Comparison of ENCODE assay signal across 8 cellular contexts in genomic region chr1:193417945-193418744, GRCh38.
DNase-seq lines count a peak whose midpoint lies in the region; ATAC-seq and TF ChIP-seq lines count a peak whose summit lies in the region.

No MANE protein-coding gene starts in this region.

- H3K4me1 Mint-ChIP-seq in activated CD8-positive, alpha-beta T cell treated with anti-CD3 and anti-CD28 coated beads, Interleukin-2, amount 10 ng/mL, durations not matched to agents 7 days and 5 days (ENCODE audit: low read depth) = peaks cover 51% of the 10 kb centered on the region

- TF ChIP-seq CTCF in testis (IDR thresholded peaks at IDR 0.05) = no peak

- DNase-seq in activated CD4-positive, CD25-positive, alpha-beta regulatory T cell treated with anti-CD3 and anti-CD28 coated beads, Interleukin-2, amount 50 U/mL, for 72 hours = no peak
- DNase-seq in HPDE6-E6E7 (ENCODE audit: extremely low spot score) = peak; percentile 34
- DNase-seq in activated CD8-positive, alpha-beta T cell treated with anti-CD3 and anti-CD28 coated beads, Interleukin-2, amount 10 ng/mL, durations not matched to agents 7 days and 5 days = no peak
- peak; percentile 20 for DNase-seq in inferior parietal cortex (ENCODE audit: extremely low spot score)
- no peak for DNase-seq in testis
- DNase-seq in GDM1 (lab: John Stamatoyannopoulos, UW) = no peak

- 23 to 25% methylated on average over 4 of the region's 4 CpGs for WGBS in testis, 2 donors

- no peaks in the 10 kb centered on the region for H3K27me3 Mint-ChIP-seq in activated CD8-positive, alpha-beta T cell treated with anti-CD3 and anti-CD28 coated beads, Interleukin-2, amount 10 ng/mL, durations not matched to agents 7 days and 5 days (ENCODE audit: low read depth)

- H3K36me3 Mint-ChIP-seq in activated CD8-positive, alpha-beta T cell treated with anti-CD3 and anti-CD28 coated beads, Interleukin-2, amount 10 ng/mL, durations not matched to agents 7 days and 5 days (ENCODE audit: low read depth) = peaks cover 27% of the 10 kb centered on the region

- CTCF ChIA-PET in activated CD8-positive, alpha-beta T cell treated with anti-CD3 and anti-CD28 coated beads, Interleukin-2, amount 10 ng/mL, durations not matched to agents 7 days and 5 days (lab: Charles Lee) = interaction anchor here (0.6 to 1.6 kb wide), 6 partner anchors 8 to 122 kb away, joined by 3 to 4 read pairs (median 4); no protein-coding TSS in a partner anchor

- no peaks in the 10 kb centered on the region for H3K36me3 ChIP-seq in testis (ENCODE audit: low read depth, missing control alignments)

- intact Hi-C loops in testis (cut with DNase I; ENCODE audit: low total_unique reads) = no loop called here

- peak overlapping the region; percentile 79 for H3K27ac Mint-ChIP-seq in activated CD8-positive, alpha-beta T cell treated with anti-CD3 and anti-CD28 coated beads, Interleukin-2, amount 10 ng/mL, durations not matched to agents 7 days and 5 days

- H3K4me1 ChIP-seq in testis = peaks cover 3% of the 10 kb centered on the region

- ATAC-seq in activated CD4-positive, CD25-positive, alpha-beta regulatory T cell treated with anti-CD3 and anti-CD28 coated beads, Interleukin-2, amount 50 U/mL, for 24 hours = peak; percentile 93 to 96
- ATAC-seq in activated CD8-positive, alpha-beta T cell treated with anti-CD3 and anti-CD28 coated beads, Interleukin-2, amount 10 ng/mL, durations not matched to agents 7 days and 5 days = peak; percentile 93
- ATAC-seq in HG03196 (IDR thresholded peaks at IDR 0.05; ENCODE audit: unreplicated experiment) = no peak

- peak overlapping the region; percentile 21 for H3K27ac ChIP-seq in testis

- POLR2A ChIA-PET in activated CD8-positive, alpha-beta T cell treated with anti-CD3 and anti-CD28 coated beads, Interleukin-2, amount 10 ng/mL, durations not matched to agents 7 days and 5 days (lab: Charles Lee) = interaction anchor here (0.8 to 1.5 kb wide), 4 partner anchors 26 to 359 kb away, joined by 3 to 4 read pairs (median 3); partner anchors contain the start of genes RO60 and UCHL5

- no peaks in the 10 kb centered on the region for H3K9me3 ChIP-seq in testis

- no peak for TF ChIP-seq POLR2A in testis (IDR thresholded peaks at IDR 0.05)

- peak overlapping the region in 1 of 2 donors; percentile 30 for H3K4me3 ChIP-seq in testis

- H3K27me3 ChIP-seq in testis = no peaks in the 10 kb centered on the region

- peak overlapping the region; percentile 70 for H3K4me3 Mint-ChIP-seq in activated CD8-positive, alpha-beta T cell treated with anti-CD3 and anti-CD28 coated beads, Interleukin-2, amount 10 ng/mL, durations not matched to agents 7 days and 5 days

- peaks cover 19% of the 10 kb centered on the region for H3K9me3 Mint-ChIP-seq in activated CD8-positive, alpha-beta T cell treated with anti-CD3 and anti-CD28 coated beads, Interleukin-2, amount 10 ng/mL, durations not matched to agents 7 days and 5 days (ENCODE audit: insufficient read depth)

Comparison
In these comparisons a context has a peak if more than half of its experiments do, and no peak if none do; other contexts are left out.
1. DNase-seq: peak in HPDE6-E6E7 (single experiment) and inferior parietal cortex (single experiment); none in activated CD4-positive, CD25-positive, alpha-beta regulatory T cell treated with anti-CD3 and anti-CD28 coated beads, Interleukin-2, amount 50 U/mL, for 72 hours (single experiment), activated CD8-positive, alpha-beta T cell treated with anti-CD3 and anti-CD28 coated beads, Interleukin-2, amount 10 ng/mL, durations not matched to agents 7 days and 5 days (single experiment), testis (single experiment) and GDM1 (single experiment).